ENCODE assay signal across 8 cellular contexts in genomic region chr4:153472122-153473037, GRCh38. TPM values are rescaled to one million over a fixed set of nuclear protein-coding genes. Genes with fewer than 3 reads are reported as not detected.
DNase-seq lines count a peak whose midpoint lies in the region; ATAC-seq and TF ChIP-seq lines count a peak whose summit lies in the region.

No MANE protein-coding gene starts in this region.

- H3K27ac Mint-ChIP-seq in activated naive CD4-positive, alpha-beta T cell treated with anti-CD3 and anti-CD28 coated beads, Interleukin-2, amount 10 ng/mL, durations not matched to agents 7 days and 5 days, result peak overlapping the region; percentile 95
- no peak overlapping the region for H3K27ac Mint-ChIP-seq in glutamatergic neuron (ENCODE audit: unreplicated experiment)

- peaks cover 71% of the 10 kb centered on the region for H3K36me3 Mint-ChIP-seq in activated naive CD4-positive, alpha-beta T cell treated with anti-CD3 and anti-CD28 coated beads, Interleukin-2, amount 10 ng/mL, durations not matched to agents 7 days and 5 days
- H3K36me3 Mint-ChIP-seq in glutamatergic neuron (ENCODE audit: unreplicated experiment), result no peaks in the 10 kb centered on the region

- H3K36me3 ChIP-seq in SU-DHL-6 (ENCODE audit: low read length), result peaks cover 53% of the 10 kb centered on the region
- peaks cover 12% of the 10 kb centered on the region for H3K36me3 ChIP-seq in upper lobe of right lung

- H3K9me3 Mint-ChIP-seq in activated naive CD4-positive, alpha-beta T cell treated with anti-CD3 and anti-CD28 coated beads, Interleukin-2, amount 10 ng/mL, durations not matched to agents 7 days and 5 days, result no peaks in the 10 kb centered on the region
- H3K9me3 Mint-ChIP-seq in glutamatergic neuron (ENCODE audit: unreplicated experiment), result peaks cover 3% of the 10 kb centered on the region

- H3K9ac ChIP-seq in SU-DHL-6 (ENCODE audit: low read length), result 0 out of 2 replicates have a peak overlapping the region, but pooled peaks have one; percentile 98

- H3K9me3 ChIP-seq in SU-DHL-6 (ENCODE audit: insufficient read depth, low read length) (no peaks in the 10 kb centered on the region), upper lobe of right lung (no peaks in the 10 kb centered on the region)

- H3K4me3 Mint-ChIP-seq in activated naive CD4-positive, alpha-beta T cell treated with anti-CD3 and anti-CD28 coated beads, Interleukin-2, amount 10 ng/mL, durations not matched to agents 7 days and 5 days, result peak overlapping the region; percentile 96
- H3K4me3 Mint-ChIP-seq in glutamatergic neuron (ENCODE audit: unreplicated experiment), result no peak overlapping the region

- H3K27me3 ChIP-seq in SU-DHL-6 (ENCODE audit: low read length), result no peaks in the 10 kb centered on the region
- no peaks in the 10 kb centered on the region for H3K27me3 ChIP-seq in upper lobe of right lung

- no peak for DNase-seq in activated naive CD4-positive, alpha-beta T cell treated with anti-CD3 and anti-CD28 coated beads, Interleukin-2, amount 10 ng/mL, durations not matched to agents 7 days and 5 days
- no peak for DNase-seq in activated naive CD4-positive, alpha-beta T cell treated with anti-CD3 and anti-CD28 coated beads, Interleukin-2, amount 50 U/mL, for 16 hours
- DNase-seq in upper lobe of right lung (no peak), Ammon's horn (ENCODE audit: low spot score) (no peak), glutamatergic neuron (no peak), medulla oblongata (ENCODE audit: extremely low spot score) (no peak)

- H3K9me2 ChIP-seq in SU-DHL-6 (replicated peaks; ENCODE audit: insufficient read depth, low read length), result no peaks in the 10 kb centered on the region

- H3K4me3 ChIP-seq in SU-DHL-6 (ENCODE audit: insufficient read depth, low read length, poor library complexity, severe bottlenecking) (peak overlapping the region; percentile 24), upper lobe of right lung (no peak overlapping the region)

- H4K20me1 ChIP-seq in SU-DHL-6 (ENCODE audit: low read depth, low read length), result peaks cover 57% of the 10 kb centered on the region

- H3K4me2 ChIP-seq in SU-DHL-6 (ENCODE audit: low read depth, low read length, poor library complexity, severe bottlenecking), result peak overlapping the region; percentile 99

- H3F3A ChIP-seq in SU-DHL-6 (ENCODE audit: insufficient read depth), result peaks cover 70% of the 10 kb centered on the region

- TF ChIP-seq CTCF in SU-DHL-6 (IDR thresholded peaks at IDR 0.05; ENCODE audit: insufficient read depth, low read length, poor library complexity, severe bottlenecking), result no peak
- no peak for TF ChIP-seq CTCF in upper lobe of right lung (IDR thresholded peaks at IDR 0.05)
- TF ChIP-seq CTCF in glutamatergic neuron (IDR thresholded peaks at IDR 0.05; ENCODE audit: partially characterized antibody, unreplicated experiment), result no peak

- H3K4me1 Mint-ChIP-seq in activated naive CD4-positive, alpha-beta T cell treated with anti-CD3 and anti-CD28 coated beads, Interleukin-2, amount 10 ng/mL, durations not matched to agents 7 days and 5 days, result peaks cover 77% of the 10 kb centered on the region
- peaks cover 19% of the 10 kb centered on the region for H3K4me1 Mint-ChIP-seq in glutamatergic neuron (ENCODE audit: low read depth, unreplicated experiment)

- CTCF ChIA-PET in activated naive CD4-positive, alpha-beta T cell treated with anti-CD3 and anti-CD28 coated beads, Interleukin-2, amount 10 ng/mL, durations not matched to agents 7 days and 5 days (lab: Charles Lee), result interaction anchor here (0.5 to 1.2 kb wide), 3 partner anchors 9 to 23 kb away, joined by 3 read pairs; no protein-coding TSS in a partner anchor

- H3K79me2 ChIP-seq in SU-DHL-6 (ENCODE audit: insufficient read depth, low read length), result peaks cover 100% of the 10 kb centered on the region

- H3K4me1 ChIP-seq in upper lobe of right lung, result peaks cover 38% of the 10 kb centered on the region

- intact Hi-C loops in upper lobe of right lung (cut with DNase I), result no loop called here

- H2AFZ ChIP-seq in SU-DHL-6 (ENCODE audit: low read depth, low read length, severe bottlenecking), result no peak overlapping the region

- H3K27me3 Mint-ChIP-seq in activated naive CD4-positive, alpha-beta T cell treated with anti-CD3 and anti-CD28 coated beads, Interleukin-2, amount 10 ng/mL, durations not matched to agents 7 days and 5 days, result no peaks in the 10 kb centered on the region
- peaks cover 8% of the 10 kb centered on the region for H3K27me3 Mint-ChIP-seq in glutamatergic neuron (ENCODE audit: unreplicated experiment)

- peak; percentile 34 for ATAC-seq in HG02884 (IDR thresholded peaks at IDR 0.05; ENCODE audit: unreplicated experiment)
- ATAC-seq in upper lobe of right lung, result peak; percentile 67

- peak overlapping the region; percentile 95 for H3K27ac ChIP-seq in SU-DHL-6 (ENCODE audit: low read depth, low read length)
- H3K27ac ChIP-seq in upper lobe of right lung, result no peak overlapping the region

RNA-seq across cellular contexts. Expression of gene TMEM131L, which starts 6.2 kb away (rescaled TPM):
- total RNA-seq in upper lobe of right lung, result 14.1 TPM
- total RNA-seq in glutamatergic neuron (ENCODE audit: unreplicated experiment), result 60.2 TPM
